Comparison of ENCODE assay signal across 8 cellular contexts in the genomic region with DNA sequence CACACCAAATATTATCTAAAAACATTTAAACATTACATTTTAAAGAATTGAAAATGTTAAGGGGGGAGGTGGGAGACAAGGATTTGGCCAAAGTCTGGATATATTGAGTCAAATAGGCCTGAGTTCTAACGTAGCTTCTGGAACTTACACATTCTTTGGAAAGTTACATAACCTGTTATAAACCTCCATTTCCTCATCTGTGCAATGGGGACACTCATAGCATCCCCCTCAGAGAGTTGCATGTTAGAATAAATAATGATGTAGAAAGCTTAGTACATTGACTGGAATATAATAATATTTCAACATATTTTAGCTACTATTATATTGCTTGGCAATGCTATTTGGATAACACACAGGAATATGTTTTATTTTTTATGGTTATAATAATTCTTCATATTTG.
"Had no signal": no experiment of that assay in that cellular context is flagged by ENCODE, and none has a peak within 500 bp of the region (broad histone marks: within the 10 kb centered on the region; RNA-seq: fewer than 3 reads in every experiment).

No MANE protein-coding gene starts in this region.

- H3K4me3 ChIP-seq: GM12878 had no signal

- DNase-seq: GDM1, GF-D8 had no signal

- ATAC-seq: GM12878 had no signal

- FAIRE-seq: G401.6, GM12878, GM12891, GM12892, GM18507, GM19239 had no signal
